In the genomic region with DNA sequence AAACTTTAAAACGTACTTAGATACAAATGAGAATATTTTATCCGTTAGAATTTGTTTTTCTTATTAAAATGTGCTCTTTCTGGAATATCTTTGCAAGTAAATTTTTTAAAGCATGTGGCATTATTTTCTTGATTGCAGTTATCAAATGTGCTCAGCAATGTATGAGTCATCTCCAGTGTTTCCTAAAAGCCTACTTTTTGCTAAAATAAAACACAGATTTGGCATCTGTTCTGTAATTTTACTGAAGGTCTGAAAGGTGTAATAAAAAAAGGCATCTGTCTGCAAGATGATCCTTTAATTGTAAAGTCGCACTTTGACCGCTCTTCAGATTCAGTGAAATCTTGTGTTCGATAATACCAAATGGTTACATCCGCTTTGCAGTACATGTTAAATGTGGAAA, we compare ENCODE assay signal across 1 cellular context.
TF ChIP-seq lines count a peak whose summit lies in the region.

No MANE protein-coding gene starts in this region.

TF ChIP-seq in A549, 52 proteins besides CTCF, POLR2A, EP300 and RAD21 (continued from another document):
- no peak for TF ChIP-seq MAZ (IDR thresholded peaks at IDR 0.05; ENCODE audit: borderline replicate concordance, low read depth, low read length)
